9 cellular contexts compared by ENCODE assay signal in the genomic region with DNA sequence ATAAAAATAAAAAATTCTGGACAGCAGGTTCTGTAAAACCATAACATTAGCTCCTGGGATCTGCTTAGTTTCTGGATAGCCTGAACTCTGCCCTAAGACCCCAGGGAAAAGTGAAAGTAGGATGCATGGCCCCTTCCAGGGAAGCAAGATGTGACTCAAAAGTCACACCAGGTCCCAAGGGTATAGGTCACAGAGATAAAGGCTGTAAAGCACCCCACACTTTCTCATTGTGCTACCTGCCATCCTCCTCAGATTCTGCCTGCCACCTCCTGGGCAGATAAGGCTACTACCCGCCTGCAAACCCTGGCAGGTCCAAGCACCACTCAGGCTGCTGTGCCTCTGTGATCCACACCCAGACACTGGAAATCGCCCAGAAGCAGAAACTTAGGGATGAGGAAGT. TPM values are rescaled to one million over a fixed set of nuclear protein-coding genes. Genes with fewer than 3 reads are reported as not detected.
DNase-seq lines count a peak whose midpoint lies in the region; ATAC-seq, FAIRE-seq and TF ChIP-seq lines count a peak whose summit lies in the region.
"Had no signal": no experiment of that assay in that cellular context is flagged by ENCODE, and none has a peak within 500 bp of the region (broad histone marks: within the 10 kb centered on the region; RNA-seq: fewer than 3 reads in every experiment).

No MANE protein-coding gene starts in this region.

- H3K27ac ChIP-seq in SU-DHL-6 (ENCODE audit: low read depth, low read length) (no peak overlapping the region), kidney (ENCODE audit: low read depth in 2 of 2, low read length in 2 of 2) (no peak overlapping the region)

- H3K36me3 ChIP-seq in SU-DHL-6 (ENCODE audit: low read length), result no peaks in the 10 kb centered on the region
- H3K36me3 ChIP-seq in kidney (ENCODE audit: control insufficient read depth in 1 of 2, insufficient read depth in 2 of 2, low read length in 2 of 2), result no peaks in the 10 kb centered on the region

- no peaks in the 10 kb centered on the region for H3K9me3 ChIP-seq in SU-DHL-6 (ENCODE audit: insufficient read depth, low read length)
- no peaks in the 10 kb centered on the region for H3K9me3 ChIP-seq in kidney (ENCODE audit: control insufficient read depth in 1 of 2, low read length in 2 of 2)

- no peaks in the 10 kb centered on the region for H3K9me2 ChIP-seq in SU-DHL-6 (replicated peaks; ENCODE audit: insufficient read depth, low read length)

- no peaks in the 10 kb centered on the region for H3K79me2 ChIP-seq in SU-DHL-6 (ENCODE audit: insufficient read depth, low read length)

- no peaks in the 10 kb centered on the region for H4K20me1 ChIP-seq in SU-DHL-6 (ENCODE audit: low read depth, low read length)

- TF ChIP-seq CTCF in SU-DHL-6 (IDR thresholded peaks at IDR 0.05; ENCODE audit: insufficient read depth, low read length, poor library complexity, severe bottlenecking) (peak; percentile 40), astrocyte of the cerebellum (IDR thresholded peaks at IDR 0.05; ENCODE audit: low read depth, low read length, missing control alignments) (peak; percentile 9), kidney (IDR thresholded peaks at IDR 0.05; ENCODE audit: borderline replicate concordance, extremely low read depth, insufficient read depth) (peak; percentile 70)

- in situ Hi-C loops in astrocyte of the cerebellum (cut with HindIII; ENCODE audit: low sequenced_read_pairs), result no loop called here

- H2AFZ ChIP-seq in SU-DHL-6 (ENCODE audit: low read depth, low read length, severe bottlenecking), result no peak overlapping the region

- H3K9ac ChIP-seq in SU-DHL-6 (ENCODE audit: low read length) (no peak overlapping the region), kidney (ENCODE audit: low read length in 2 of 2) (no peak overlapping the region)

- no peaks in the 10 kb centered on the region for H3K27me3 ChIP-seq in SU-DHL-6 (ENCODE audit: low read length)

- H3K4me1 ChIP-seq in kidney (ENCODE audit: control insufficient read depth in 1 of 2, insufficient read depth in 1 of 2, low read depth in 1 of 2, low read length in 2 of 2), result no peaks in the 10 kb centered on the region

- FAIRE-seq in GM18507 (lab: Jason Lieb, UNC), result peak; percentile 91
- FAIRE-seq in kidney (lab: Jason Lieb, UNC), result no peak

- DNase-seq in AML-193 (lab: John Stamatoyannopoulos, UW) (peak; percentile 50 to 56), GM18507 (ENCODE audit: extremely low spot score, insufficient read length, low read depth) (peak; percentile 78), astrocyte of the cerebellum (ENCODE audit: low read depth) (no peak), kidney (peak; percentile 76)
- DNase-seq in stimulated activated CD8-positive, alpha-beta memory T cell treated with anti-CD3 and anti-CD28 coated beads, Interleukin-12 subunit alpha, Interleukin-12 subunit beta, amount 100 ng/mL, for 1 hour (ENCODE audit: low read depth), result peak; percentile 43

- no peak overlapping the region for H3K4me2 ChIP-seq in SU-DHL-6 (ENCODE audit: low read depth, low read length, poor library complexity, severe bottlenecking)

- peak; percentile 72 for ATAC-seq in HG03571 (IDR thresholded peaks at IDR 0.05; ENCODE audit: unreplicated experiment)
- no peak for ATAC-seq in HG02885 (IDR thresholded peaks at IDR 0.05; ENCODE audit: poor library complexity, unreplicated experiment)

- intact Hi-C loops in kidney (cut with DNase I), result loop anchor here (10.0 kb wide), 1 partner anchor 114 kb away; the partner anchor contains the start of gene FFAR3

- H3K4me3 ChIP-seq in SU-DHL-6 (ENCODE audit: insufficient read depth, low read length, poor library complexity, severe bottlenecking) (no peak overlapping the region), astrocyte of the cerebellum (ENCODE audit: low read depth, low read length) (no peak overlapping the region), kidney (ENCODE audit: low read length in 2 of 2) (no peak overlapping the region)

- no peaks in the 10 kb centered on the region for H3F3A ChIP-seq in SU-DHL-6 (ENCODE audit: insufficient read depth)

RNA-seq across cellular contexts. Expression of gene FFAR2, which starts 20.6 kb away (rescaled TPM):
- total RNA-seq in kidney, result 0.22 TPM
- not detected for polyA plus RNA-seq in kidney (ENCODE audit: insufficient read depth, low read depth, low replicate concordance)
- total RNA-seq: temporal lobe had no signal

RNA-seq across cellular contexts. Expression of gene KRTDAP, which starts 21.6 kb away (rescaled TPM):
- total RNA-seq in kidney, result not detected
- not detected for polyA plus RNA-seq in kidney (ENCODE audit: insufficient read depth, low read depth, low replicate concordance)

RNA-seq across cellular contexts. Expression of gene DMKN, which starts 44.8 kb away (rescaled TPM):
- total RNA-seq in kidney, result 150 TPM
- polyA plus RNA-seq in kidney (ENCODE audit: insufficient read depth, low read depth, low replicate concordance), result 137 TPM

RNA-seq across cellular contexts. Expression of gene SBSN, which starts 59.5 kb away (rescaled TPM):
- total RNA-seq in kidney, result not detected
- not detected for polyA plus RNA-seq in kidney (ENCODE audit: insufficient read depth, low read depth, low replicate concordance)
- total RNA-seq: temporal lobe had no signal

Comparison
In these comparisons a context has a peak if more than half of its experiments do, and no peak if none do; other contexts are left out.
1. CTCF ChIP-seq: peak in every context shown above with its lines; median percentile 70 in kidney; 40 in SU-DHL-6; 9 in astrocyte of the cerebellum.